In the genomic region with DNA sequence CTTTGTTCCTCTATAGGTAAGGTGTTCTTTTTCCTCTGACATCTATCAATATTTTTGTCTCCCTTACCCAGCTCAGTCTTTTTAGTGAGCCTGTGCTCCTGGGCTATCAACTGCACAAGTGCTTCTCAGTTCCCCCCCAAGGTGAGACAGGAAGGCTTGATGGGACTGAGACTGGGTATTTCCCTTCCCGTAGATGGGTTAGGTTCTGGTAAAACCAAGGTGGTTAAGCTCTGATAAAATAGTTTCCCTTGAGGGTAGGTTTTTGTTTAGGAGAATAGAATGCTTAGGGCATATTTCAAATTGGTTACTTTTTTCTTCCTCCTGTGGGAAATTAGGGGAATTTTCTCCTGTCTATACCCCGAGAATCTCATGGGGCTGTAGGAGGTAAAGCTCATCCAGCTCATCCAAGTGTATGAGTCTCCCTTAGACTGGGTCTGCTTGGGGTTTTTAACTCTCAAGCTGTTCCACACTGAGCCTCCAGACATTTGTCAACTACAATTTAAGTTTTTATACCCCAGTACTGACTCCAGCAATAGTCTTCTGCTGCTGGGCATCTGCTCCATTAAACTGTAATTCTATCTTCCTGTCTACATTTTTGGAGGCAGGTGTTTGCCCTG, we compare ENCODE assay signal across 12 cellular contexts. TPM values are rescaled to one million over a fixed set of nuclear protein-coding genes. Genes with fewer than 3 reads are reported as not detected.
DNase-seq lines count a peak whose midpoint lies in the region; ATAC-seq and TF ChIP-seq lines count a peak whose summit lies in the region.
"Had no signal": no experiment of that assay in that cellular context is flagged by ENCODE, and none has a peak within 500 bp of the region (broad histone marks: within the 10 kb centered on the region; RNA-seq: fewer than 3 reads in every experiment).

No MANE protein-coding gene starts in this region.

- no peaks in the 10 kb centered on the region for H3K79me2 ChIP-seq in H9 (ENCODE audit: insufficient read depth, low read length)

- H4K91ac ChIP-seq in H9 (ENCODE audit: insufficient read length, low read depth, low read length): no peak overlapping the region

- H4K20me1 ChIP-seq in H9 (ENCODE audit: control insufficient read depth, insufficient read depth, insufficient read length): no peaks in the 10 kb centered on the region

- H3K27me3 Mint-ChIP-seq in activated naive CD8-positive, alpha-beta T cell: no peaks in the 10 kb centered on the region
- H3K27me3 Mint-ChIP-seq in activated naive CD8-positive, alpha-beta T cell treated with anti-CD3 and anti-CD28 coated beads for 36 hours: no peaks in the 10 kb centered on the region
- H3K27me3 Mint-ChIP-seq in H9 (ENCODE audit: low read depth): no peaks in the 10 kb centered on the region

- H2AK5ac ChIP-seq in H9 (ENCODE audit: insufficient read length, low read length): no peak overlapping the region

- H3K27ac ChIP-seq in H9 (ENCODE audit: insufficient read length, low read depth, low read length): no peak overlapping the region
- H3K27ac ChIP-seq in SJCRH30: no peak overlapping the region
- H3K27ac ChIP-seq: adrenal gland, epithelial cell of prostate had no signal

- H2AFZ ChIP-seq in H9 (ENCODE audit: low read length): no peak overlapping the region

- no peak overlapping the region for H3K4me3 Mint-ChIP-seq in activated naive CD8-positive, alpha-beta T cell
- no peak overlapping the region for H3K4me3 Mint-ChIP-seq in activated naive CD8-positive, alpha-beta T cell treated with anti-CD3 and anti-CD28 coated beads for 36 hours
- H3K4me3 Mint-ChIP-seq in H9: no peak overlapping the region

- no peak overlapping the region for H3K4ac ChIP-seq in H9 (ENCODE audit: low read depth, low read length)

- H2BK5ac ChIP-seq in H9 (ENCODE audit: insufficient read length, low read length): no peak overlapping the region

- H3K9me3 Mint-ChIP-seq in activated naive CD8-positive, alpha-beta T cell (ENCODE audit: low read depth): no peaks in the 10 kb centered on the region
- H3K9me3 Mint-ChIP-seq in activated naive CD8-positive, alpha-beta T cell treated with anti-CD3 and anti-CD28 coated beads for 36 hours: peaks cover 1% of the 10 kb centered on the region
- no peaks in the 10 kb centered on the region for H3K9me3 Mint-ChIP-seq in H9

- no peaks in the 10 kb centered on the region for H3K27me3 ChIP-seq in H9 (ENCODE audit: insufficient read depth, low read length)
- H3K27me3 ChIP-seq in SJCRH30: no peaks in the 10 kb centered on the region
- H3K27me3 ChIP-seq: adrenal gland had no signal

- no peak overlapping the region for H3K18ac ChIP-seq in H9 (ENCODE audit: insufficient read length, low read depth, low read length)

- no peak overlapping the region for H3K4me2 ChIP-seq in H9 (ENCODE audit: insufficient read depth, insufficient read length, low read length)

- no peak overlapping the region for H3K9ac ChIP-seq in H9 (ENCODE audit: extremely low read depth, insufficient read length, low read length)

- peak; percentile 75 for ATAC-seq in HG03469 (IDR thresholded peaks at IDR 0.05; ENCODE audit: unreplicated experiment)
- no peak for ATAC-seq in GM19328 (IDR thresholded peaks at IDR 0.05; ENCODE audit: unreplicated experiment)

- no peak overlapping the region for H4K8ac ChIP-seq in H9 (replicated peaks; ENCODE audit: insufficient read length, low read depth, low read length)

- no peak overlapping the region for H2BK12ac ChIP-seq in H9 (ENCODE audit: insufficient read length, low read depth, low read length)

- H3K23ac ChIP-seq in H9 (ENCODE audit: insufficient read length, low read depth, low read length): no peak overlapping the region

- H3K79me1 ChIP-seq in H9 (ENCODE audit: insufficient read depth, low read depth, low read length, poor library complexity, severe bottlenecking): peaks cover 2% of the 10 kb centered on the region

- no peak overlapping the region for H2BK15ac ChIP-seq in H9 (ENCODE audit: low read depth, low read length)

- no peak overlapping the region for H2BK120ac ChIP-seq in H9 (ENCODE audit: low read depth, low read length, poor library complexity, severe bottlenecking)

- H3K4me1 Mint-ChIP-seq in activated naive CD8-positive, alpha-beta T cell (ENCODE audit: low read depth): peaks cover 59% of the 10 kb centered on the region
- H3K4me1 Mint-ChIP-seq in activated naive CD8-positive, alpha-beta T cell treated with anti-CD3 and anti-CD28 coated beads for 36 hours: peaks cover 59% of the 10 kb centered on the region
- H3K4me1 Mint-ChIP-seq in H9: no peaks in the 10 kb centered on the region

- DNase-seq in activated naive CD8-positive, alpha-beta T cell treated with anti-CD3 and anti-CD28 coated beads for 36 hours: no peak
- DNase-seq in H9 (no peak), NCI-H226 (no peak), SJCRH30 (no peak), amygdala (lab: John Stamatoyannopoulos, UW) (no peak)
- DNase-seq: adrenal gland, IMR-90, NCI-H510A had no signal

- no peaks in the 10 kb centered on the region for H3K23me2 ChIP-seq in H9 (ENCODE audit: insufficient read length, low read depth, low read length, poor library complexity, severe bottlenecking)

- H3K4me3 ChIP-seq in SJCRH30: no peak overlapping the region
- H3K4me3 ChIP-seq: adrenal gland had no signal

- no peak overlapping the region for H2BK20ac ChIP-seq in H9 (ENCODE audit: low read depth, low read length, poor library complexity, severe bottlenecking)

- no peak overlapping the region for H3K14ac ChIP-seq in H9 (ENCODE audit: insufficient read depth, low read length)

- TF ChIP-seq CTCF in H9 (conservative IDR thresholded peaks at IDR 0.05): no peak

- H3K9me3 ChIP-seq in H9 (ENCODE audit: control insufficient read depth, low read depth, low read length) (no peaks in the 10 kb centered on the region), SJCRH30 (replicated peaks) (no peaks in the 10 kb centered on the region)
- H3K9me3 ChIP-seq: adrenal gland had no signal

- no peaks in the 10 kb centered on the region for H3K4me1 ChIP-seq in H9 (ENCODE audit: insufficient read depth, low read length)
- H3K4me1 ChIP-seq in SJCRH30: no peaks in the 10 kb centered on the region

- H3K36me3 ChIP-seq in SJCRH30: no peaks in the 10 kb centered on the region; the same call in 1 of the 2 replicates
- H3K36me3 ChIP-seq: adrenal gland had no signal

- peaks cover 16% of the 10 kb centered on the region for H3K36me3 Mint-ChIP-seq in activated naive CD8-positive, alpha-beta T cell
- H3K36me3 Mint-ChIP-seq in activated naive CD8-positive, alpha-beta T cell treated with anti-CD3 and anti-CD28 coated beads for 36 hours: peaks cover 38% of the 10 kb centered on the region
- peaks cover 0 to 11% (median 10%) of the 10 kb centered on the region in 3 experiments; a peak in 4 of 7 replicates for H3K36me3 Mint-ChIP-seq in H9 (ENCODE audit: insufficient read depth in 1 of 3, low read depth in 3 of 3)

- no CpG with 5 or more reads among the region's 2 CpGs for WGBS in H9 (ENCODE audit: extremely low coverage, insufficient read length, low lambda C conversion rate)

- no peak overlapping the region for H3T11ph ChIP-seq in H9 (ENCODE audit: low read length)

- peak overlapping the region; percentile 50 for H3K27ac Mint-ChIP-seq in activated naive CD8-positive, alpha-beta T cell
- no peak overlapping the region for H3K27ac Mint-ChIP-seq in activated naive CD8-positive, alpha-beta T cell treated with anti-CD3 and anti-CD28 coated beads for 36 hours
- peak overlapping the region in 2 of 3 experiments; percentile 30 to 59; a peak in 2 of 7 replicates for H3K27ac Mint-ChIP-seq in H9

- no peak overlapping the region for H4K5ac ChIP-seq in H9 (ENCODE audit: insufficient read length, low read depth, low read length)

- no peak overlapping the region for H3K56ac ChIP-seq in H9 (ENCODE audit: insufficient read length, low read depth, low read length)

RNA-seq across cellular contexts. Expression of a gene that starts 44.9 kb away (rescaled TPM):
- total RNA-seq in activated naive CD8-positive, alpha-beta T cell treated with anti-CD3 and anti-CD28 coated beads for 36 hours: 10 to 100 TPM; 57.3 to 59.9 TPM
- total RNA-seq in H9 (2021): 53.8 and 54.1 TPM in 2 replicates
- total RNA-seq in SJCRH30 (2014; rRNA removed; shearing (Covaris generic)): 27.9 and 31.6 TPM in 2 replicates

RNA-seq across cellular contexts. Expression of a gene that starts 55.4 kb away (rescaled TPM):
- under 1 TPM; 0.24 to 0.27 TPM for total RNA-seq in activated naive CD8-positive, alpha-beta T cell treated with anti-CD3 and anti-CD28 coated beads for 36 hours
- 0.11 TPM in 1 of 2 replicates, not detected in the other for total RNA-seq in H9 (2021)
- total RNA-seq in SJCRH30 (2014; rRNA removed; shearing (Covaris generic)): 0.08 and 0.10 TPM in 2 replicates
